Comparison of ENCODE assay signal across 15 cellular contexts in genomic region chr3:64395490-64395889, GRCh38.
DNase-seq lines count a peak whose midpoint lies in the region; ATAC-seq and TF ChIP-seq lines count a peak whose summit lies in the region.
"Had no signal": no experiment of that assay in that cellular context is flagged by ENCODE, and none has a peak within 500 bp of the region (broad histone marks: within the 10 kb centered on the region; RNA-seq: fewer than 3 reads in every experiment).

No MANE protein-coding gene starts in this region.

- H3K4me2 ChIP-seq in neural progenitor cell = no peak overlapping the region

- TF ChIP-seq EP300 in gastroesophageal sphincter (IDR thresholded peaks at IDR 0.05) = no peak

- BruUV-seq in MCF 10A (replicated peaks; lab: Mats Ljungman, UMichigan) = no TSS peak

- H3K4me3 ChIP-seq in breast epithelium = no peak overlapping the region
- H3K4me3 ChIP-seq in gastroesophageal sphincter = no peak overlapping the region
- no peak overlapping the region for H3K4me3 ChIP-seq in upper lobe of right lung
- H3K4me3 ChIP-seq in neural progenitor cell = no peak overlapping the region

- WGBS in gastroesophageal sphincter (ENCODE audit: low coverage in 1 of 2), 2 donors = 94 to 100% methylated on average over 2 of the region's 2 CpGs

- H3K27me3 ChIP-seq in breast epithelium (no peaks in the 10 kb centered on the region), gastroesophageal sphincter (no peaks in the 10 kb centered on the region), upper lobe of right lung (no peaks in the 10 kb centered on the region), neural progenitor cell (no peaks in the 10 kb centered on the region)

- no peaks in the 10 kb centered on the region for H3K36me3 ChIP-seq in breast epithelium
- H3K36me3 ChIP-seq in gastroesophageal sphincter = no peaks in the 10 kb centered on the region
- no peaks in the 10 kb centered on the region for H3K36me3 ChIP-seq in upper lobe of right lung
- no peaks in the 10 kb centered on the region for H3K36me3 ChIP-seq in neural progenitor cell

- H3K9ac ChIP-seq in neural progenitor cell = no peak overlapping the region

- POLR2A ChIA-PET in MCF 10A (lab: Yijun Ruan, JAX) = interaction anchor here (0.7 to 1.1 kb wide), 2 partner anchors 9 to 25 kb away, joined by 3 read pairs; no protein-coding TSS in a partner anchor

- H3K36me3 Mint-ChIP-seq in MCF 10A (ENCODE audit: insufficient read depth, unreplicated experiment) = no peaks in the 10 kb centered on the region
- H3K36me3 Mint-ChIP-seq in neural progenitor cell = no peaks in the 10 kb centered on the region

- no peak overlapping the region for H2AFZ ChIP-seq in neural progenitor cell (replicated peaks)

- no peaks in the 10 kb centered on the region for H4K20me1 ChIP-seq in neural progenitor cell (ENCODE audit: low read depth)

- H3K4me3 Mint-ChIP-seq in MCF 10A (ENCODE audit: unreplicated experiment) = no peak overlapping the region
- H3K4me3 Mint-ChIP-seq in neural progenitor cell = no peak overlapping the region
- H3K4me3 Mint-ChIP-seq: B cell; CD4-positive, alpha-beta T cell; HFFc6 had no signal

- H3K27ac ChIP-seq in breast epithelium (no peak overlapping the region), gastroesophageal sphincter (no peak overlapping the region), upper lobe of right lung (no peak overlapping the region), neural progenitor cell (no peak overlapping the region)

- H3K27me3 Mint-ChIP-seq in MCF 10A (ENCODE audit: insufficient read depth, unreplicated experiment) (no peaks in the 10 kb centered on the region), neural progenitor cell (ENCODE audit: insufficient read depth, low read depth) (no peaks in the 10 kb centered on the region)
- H3K27me3 Mint-ChIP-seq: B cell; CD4-positive, alpha-beta T cell had no signal

- no peaks in the 10 kb centered on the region for H3K9me3 Mint-ChIP-seq in MCF 10A (ENCODE audit: unreplicated experiment)
- H3K9me3 Mint-ChIP-seq in neural progenitor cell = no peaks in the 10 kb centered on the region
- H3K9me3 Mint-ChIP-seq: CD4-positive, alpha-beta T cell; HFFc6 had no signal

- no peak for TF ChIP-seq CTCF in MCF 10A (IDR thresholded peaks at IDR 0.05; ENCODE audit: unreplicated experiment)
- no peak for TF ChIP-seq CTCF in breast epithelium (IDR thresholded peaks at IDR 0.05)
- no peak for TF ChIP-seq CTCF in gastroesophageal sphincter (IDR thresholded peaks at IDR 0.05)
- no peak for TF ChIP-seq CTCF in upper lobe of right lung (IDR thresholded peaks at IDR 0.05)
- TF ChIP-seq CTCF in neural progenitor cell (IDR thresholded peaks at IDR 0.05) = no peak

- H3K9me3 ChIP-seq in breast epithelium (no peaks in the 10 kb centered on the region), gastroesophageal sphincter (no peaks in the 10 kb centered on the region), upper lobe of right lung (no peaks in the 10 kb centered on the region), neural progenitor cell (ENCODE audit: low read depth) (no peaks in the 10 kb centered on the region)

- H3K4me1 ChIP-seq in breast epithelium = no peaks in the 10 kb centered on the region
- peaks cover 0 to 25% (median 2%) of the 10 kb centered on the region in 3 donors for H3K4me1 ChIP-seq in gastroesophageal sphincter
- peaks cover 4% of the 10 kb centered on the region for H3K4me1 ChIP-seq in upper lobe of right lung
- H3K4me1 ChIP-seq in neural progenitor cell = peaks cover 19% of the 10 kb centered on the region

- TF ChIP-seq POLR2A in breast epithelium (IDR thresholded peaks at IDR 0.05) (no peak), gastroesophageal sphincter (IDR thresholded peaks at IDR 0.05) (no peak)

- intact Hi-C loops in MCF 10A (cut with micrococcal nuclease) = loop anchor here (5.0 kb wide), 1 partner anchor 233 kb away; no protein-coding TSS in a partner anchor
- intact Hi-C loops in breast epithelium (cut with DNase I; ENCODE audit: low total_unique reads) = loop anchor here (10.0 kb wide), 1 partner anchor 361 kb away; no protein-coding TSS in a partner anchor
- intact Hi-C loops in upper lobe of right lung (cut with DNase I) = loop anchor here (5.0 kb wide), 1 partner anchor 363 kb away; no protein-coding TSS in a partner anchor

- H3K4me1 Mint-ChIP-seq in MCF 10A (ENCODE audit: insufficient read depth, unreplicated experiment) (no peaks in the 10 kb centered on the region), neural progenitor cell (peaks cover 23% of the 10 kb centered on the region)
- H3K4me1 Mint-ChIP-seq: B cell had no signal

- H3K79me2 ChIP-seq in neural progenitor cell (ENCODE audit: low read depth) = no peaks in the 10 kb centered on the region

- H3K27ac Mint-ChIP-seq in MCF 10A (ENCODE audit: low read depth, unreplicated experiment) (peak overlapping the region; percentile 59), neural progenitor cell (no peak overlapping the region)
- H3K27ac Mint-ChIP-seq: B cell; CD4-positive, alpha-beta T cell; HFFc6 had no signal

- ATAC-seq in HG02610 (IDR thresholded peaks at IDR 0.05; ENCODE audit: unreplicated experiment) (peak; percentile 55), gastroesophageal sphincter (peak; percentile 29), upper lobe of right lung (peak; percentile 33), GM19035 (IDR thresholded peaks at IDR 0.05; ENCODE audit: unreplicated experiment) (no peak)

- peaks cover 20% of the 10 kb centered on the region for H3F3A ChIP-seq in neural progenitor cell (ENCODE audit: low read depth)

- CTCF ChIA-PET in MCF 10A (lab: Yijun Ruan, JAX) = interaction anchor here (0.6 to 3.6 kb wide), 6 partner anchors 18 to 372 kb away, joined by 3 to 18 read pairs (median 3); partner anchors contain the start of gene PSMD6

- no peak for DNase-seq in MCF 10A (ENCODE audit: unreplicated experiment)
- DNase-seq in breast epithelium (ENCODE audit: low spot score in 2 of 2) = no peak
- DNase-seq in upper lobe of right lung = no peak
- DNase-seq in neural progenitor cell (ENCODE audit: low spot score) = no peak
- DNase-seq: C1 segment of cervical spinal cord; Calu3; CD4-positive, alpha-beta T cell; DMS 273 treated with DMSO at 0.1 percent for 48 hours; HCEC 1CT; HFFc6; IMR-90 had no signal
